ENCODE assay signal across 8 cellular contexts in genomic region chr4:56821394-56822263, GRCh38. TPM values are rescaled to one million over a fixed set of nuclear protein-coding genes. Genes with fewer than 3 reads are reported as not detected.
DNase-seq lines count a peak whose midpoint lies in the region; ATAC-seq and TF ChIP-seq lines count a peak whose summit lies in the region.

A gene with protein sequence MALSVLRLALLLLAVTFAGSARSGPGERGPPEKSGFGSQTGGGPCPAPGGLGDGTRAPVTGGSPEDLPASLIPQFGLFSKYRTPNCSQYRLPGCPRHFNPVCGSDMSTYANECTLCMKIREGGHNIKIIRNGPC (minus strand): TSS chr4:56821701. CDS start chr4:56821662, 39 bp downstream.

- TF ChIP-seq CTCF in endodermal cell (conservative IDR thresholded peaks at IDR 0.05) (peak; percentile 63), neural cell (IDR thresholded peaks at IDR 0.05; ENCODE audit: poor library complexity, severe bottlenecking) (peak; percentile 41), thoracic aorta (IDR thresholded peaks at IDR 0.05) (no peak)

- H3K9me3 Mint-ChIP-seq in activated CD4-positive, alpha-beta memory T cell treated with anti-CD3 and anti-CD28 coated beads, Interleukin-2, amount 10 ng/mL, durations not matched to agents 7 days and 5 days: no peaks in the 10 kb centered on the region
- H3K9me3 Mint-ChIP-seq in endodermal cell: peaks cover 12% of the 10 kb centered on the region

- DNase-seq in CD1c-positive myeloid dendritic cell (ENCODE audit: extremely low spot score) (peak; percentile 32), NCI-H1105 treated with DMSO at 0.1 percent for 48 hours (lab: John Stamatoyannopoulos, UW) (peak; percentile 51), endodermal cell (peak; percentile 97), thoracic aorta (ENCODE audit: low spot score) (no peak), NCI-H2196 treated with DMSO at 0.1 percent for 48 hours (lab: John Stamatoyannopoulos, UW; ENCODE audit: unreplicated experiment) (no peak)
- DNase-seq in activated CD4-positive, alpha-beta memory T cell treated with anti-CD3 and anti-CD28 coated beads, Interleukin-2, amount 10 ng/mL, durations not matched to agents 7 days and 5 days: peak; percentile 63

- no peak for TF ChIP-seq RAD21 in neural cell (conservative IDR thresholded peaks at IDR 0.05)

- no peaks in the 10 kb centered on the region for H3K9me2 ChIP-seq in neural cell (ENCODE audit: insufficient read depth, low read length)

- H3K27ac Mint-ChIP-seq in activated CD4-positive, alpha-beta memory T cell treated with anti-CD3 and anti-CD28 coated beads, Interleukin-2, amount 10 ng/mL, durations not matched to agents 7 days and 5 days: no peak within 1 kb of the TSS
- no peak within 1 kb of the TSS for H3K27ac Mint-ChIP-seq in endodermal cell

- H3K4me3 ChIP-seq in endodermal cell (ENCODE audit: low read length) (peak within 1 kb of the TSS; percentile 76), neural cell (ENCODE audit: low read length) (peak within 1 kb of the TSS; percentile 66), thoracic aorta (peak within 1 kb of the TSS; percentile 66)

- peaks cover 5% of the 10 kb centered on the region for H3K36me3 Mint-ChIP-seq in activated CD4-positive, alpha-beta memory T cell treated with anti-CD3 and anti-CD28 coated beads, Interleukin-2, amount 10 ng/mL, durations not matched to agents 7 days and 5 days (ENCODE audit: low read depth)
- H3K36me3 Mint-ChIP-seq in endodermal cell (ENCODE audit: low read depth): no peaks in the 10 kb centered on the region

- H3K9me3 ChIP-seq in endodermal cell (ENCODE audit: control insufficient read depth, low read length) (peaks cover 6% of the 10 kb centered on the region), neural cell (ENCODE audit: low read length) (no peaks in the 10 kb centered on the region), thoracic aorta (no peaks in the 10 kb centered on the region)

- H3K4me1 Mint-ChIP-seq in activated CD4-positive, alpha-beta memory T cell treated with anti-CD3 and anti-CD28 coated beads, Interleukin-2, amount 10 ng/mL, durations not matched to agents 7 days and 5 days: peaks cover 33% of the 10 kb centered on the region
- no peaks in the 10 kb centered on the region for H3K4me1 Mint-ChIP-seq in endodermal cell

- no peak for TF ChIP-seq EP300 in neural cell (conservative IDR thresholded peaks at IDR 0.05; ENCODE audit: poor library complexity, severe bottlenecking)

- peaks cover 34% of the 10 kb centered on the region for H3K27me3 Mint-ChIP-seq in activated CD4-positive, alpha-beta memory T cell treated with anti-CD3 and anti-CD28 coated beads, Interleukin-2, amount 10 ng/mL, durations not matched to agents 7 days and 5 days
- peaks cover 60% of the 10 kb centered on the region for H3K27me3 Mint-ChIP-seq in endodermal cell (ENCODE audit: insufficient read depth)

- H3K4me1 ChIP-seq in endodermal cell (ENCODE audit: control insufficient read depth, insufficient read depth, low read length) (no peaks in the 10 kb centered on the region), thoracic aorta (ENCODE audit: control insufficient read depth in 1 of 2, low read depth in 2 of 2) (no peaks in the 10 kb centered on the region)

- WGBS in endodermal cell (ENCODE audit: insufficient coverage in 1 of 2, insufficient read length in 1 of 2), 2 experiments: 1 to 3% methylated on average over 12 to 56 of the region's 58 CpGs

- no peak within 1 kb of the TSS for H3K27ac ChIP-seq in endodermal cell (ENCODE audit: low read depth, low read length)
- no peak within 1 kb of the TSS for H3K27ac ChIP-seq in neural cell (ENCODE audit: low read length)
- no peak within 1 kb of the TSS for H3K27ac ChIP-seq in thoracic aorta

- ATAC-seq in GM19463 (IDR thresholded peaks at IDR 0.05; ENCODE audit: unreplicated experiment) (peak; percentile 43), thoracic aorta (ENCODE audit: insufficient number of reproducible peaks, low FRiP score, low read depth) (no peak)

- no peaks in the 10 kb centered on the region for H3F3A ChIP-seq in neural cell (ENCODE audit: insufficient read depth, low read length, poor library complexity, severe bottlenecking)

- no peaks in the 10 kb centered on the region for H4K20me1 ChIP-seq in neural cell (ENCODE audit: insufficient read depth)

- CTCF ChIA-PET in activated CD4-positive, alpha-beta memory T cell treated with anti-CD3 and anti-CD28 coated beads, Interleukin-2, amount 10 ng/mL, durations not matched to agents 7 days and 5 days (lab: Charles Lee): no interaction called here

- peak within 1 kb of the TSS; percentile 56 for H3K4me3 Mint-ChIP-seq in activated CD4-positive, alpha-beta memory T cell treated with anti-CD3 and anti-CD28 coated beads, Interleukin-2, amount 10 ng/mL, durations not matched to agents 7 days and 5 days
- H3K4me3 Mint-ChIP-seq in endodermal cell: peak within 1 kb of the TSS; percentile 50

- no peaks in the 10 kb centered on the region for H3K36me3 ChIP-seq in endodermal cell (ENCODE audit: control insufficient read depth, insufficient read depth, low read length)
- no peaks in the 10 kb centered on the region for H3K36me3 ChIP-seq in neural cell (ENCODE audit: insufficient read depth, low read length)
- no peaks in the 10 kb centered on the region for H3K36me3 ChIP-seq in thoracic aorta

- POLR2A ChIA-PET in activated CD4-positive, alpha-beta memory T cell treated with anti-CD3 and anti-CD28 coated beads, Interleukin-2, amount 10 ng/mL, durations not matched to agents 7 days and 5 days (lab: Charles Lee): no interaction called here

- H2AFZ ChIP-seq in neural cell (ENCODE audit: low read depth, low read length): no peak within 1 kb of the TSS

- H3K27me3 ChIP-seq in endodermal cell (ENCODE audit: control insufficient read depth, insufficient read depth, low read length, poor library complexity, severe bottlenecking) (peaks cover 21% of the 10 kb centered on the region), neural cell (ENCODE audit: insufficient read depth, low read depth, low read length) (peaks cover 33% of the 10 kb centered on the region), thoracic aorta (replicated peaks; ENCODE audit: insufficient read depth) (no peaks in the 10 kb centered on the region)

- no peaks in the 10 kb centered on the region for H3K79me2 ChIP-seq in neural cell (replicated peaks; ENCODE audit: insufficient read depth, low read length)

- no peak within 1 kb of the TSS for H3K4me2 ChIP-seq in neural cell (ENCODE audit: low read length)

- H3K9ac ChIP-seq in endodermal cell (ENCODE audit: extremely low read depth, low read length, poor library complexity, severe bottlenecking): no peak within 1 kb of the TSS
- no peak within 1 kb of the TSS for H3K9ac ChIP-seq in neural cell (ENCODE audit: low read length)

TF ChIP-seq in neural cell, 6 proteins besides CTCF, POLR2A, EP300 and RAD21:
- TF ChIP-seq REST (IDR thresholded peaks at IDR 0.05; ENCODE audit: borderline replicate concordance) (no peak), EZH2 (IDR thresholded peaks at IDR 0.05; ENCODE audit: borderline replicate concordance, insufficient read depth, low read length, poor library complexity, severe bottlenecking) (no peak), MXI1 (conservative IDR thresholded peaks at IDR 0.05; ENCODE audit: poor library complexity, severe bottlenecking) (no peak), TAF1 (IDR thresholded peaks at IDR 0.05; ENCODE audit: low read depth) (no peak), POLR2AphosphoS5 (IDR thresholded peaks at IDR 0.05) (no peak), SMC3 (conservative IDR thresholded peaks at IDR 0.05; ENCODE audit: poor library complexity) (no peak)
TF ChIP-seq in neural cell: peak in this region for 0.

RNA-seq across cellular contexts. Expression of the gene that starts here (rescaled TPM):
- 1 to 10 TPM in 1 of 2 experiments, not detected in 1; 1.0 TPM for total RNA-seq in activated CD4-positive, alpha-beta memory T cell treated with anti-CD3 and anti-CD28 coated beads, Interleukin-2, amount 10 ng/mL, durations not matched to agents 7 days and 5 days
- under 1 TPM; 0.59 to 0.62 TPM for total RNA-seq in endodermal cell
- polyA plus RNA-seq in endodermal cell (2013, experiment 1 of 2): not detected
- 0.70 TPM for polyA plus RNA-seq in endodermal cell (2013, experiment 2 of 2)
- polyA plus RNA-seq in neural cell: 1.4 TPM in 1 of 2 replicates, not detected in the other
- not detected in 2 replicates for polyA minus RNA-seq in neural cell
- total RNA-seq in thoracic aorta: not detected

Comparison
In these comparisons a context has a peak if more than half of its experiments do, and no peak if none do; other contexts are left out.
1. Peak in DNase-seq and H3K4me3 ChIP-seq in endodermal cell; RNA of the gene not detected or under 1 TPM.
2. DNase-seq: peak in CD1c-positive myeloid dendritic cell (single experiment), NCI-H1105 treated with DMSO at 0.1 percent for 48 hours (single experiment) and activated CD4-positive, alpha-beta memory T cell treated with anti-CD3 and anti-CD28 coated beads, Interleukin-2, amount 10 ng/mL, durations not matched to agents 7 days and 5 days (single experiment); none in thoracic aorta (single experiment) and NCI-H2196 treated with DMSO at 0.1 percent for 48 hours (single experiment).
3. Peak in every context shown above with its lines, with median percentiles within 50 percentile points of each other: H3K4me3 ChIP-seq.